Comparison of ENCODE assay signal across 23 cellular contexts in genomic region chr13:66914155-66914554, GRCh38.
DNase-seq lines count a peak whose midpoint lies in the region; ATAC-seq and TF ChIP-seq lines count a peak whose summit lies in the region.
"Had no signal": no experiment of that assay in that cellular context is flagged by ENCODE, and none has a peak within 500 bp of the region (broad histone marks: within the 10 kb centered on the region; RNA-seq: fewer than 3 reads in every experiment).

No MANE protein-coding gene starts in this region.

- H2AFZ ChIP-seq in osteoblast (ENCODE audit: low read length): peak overlapping the region; percentile 70

- H3K79me2 ChIP-seq in osteoblast (ENCODE audit: insufficient read depth, low read length): no peaks in the 10 kb centered on the region

- intact Hi-C loops in thyroid gland (cut with DNase I): no loop called here

- TF ChIP-seq POLR2A in thyroid gland (IDR thresholded peaks at IDR 0.05): no peak

- H3K4me3 ChIP-seq in osteoblast (ENCODE audit: insufficient read depth, low read length): no peak overlapping the region
- no peak overlapping the region for H3K4me3 ChIP-seq in thyroid gland (replicated peaks in 1 of 3)
- H3K4me3 ChIP-seq: suprapubic skin, uterus had no signal

- DNase-seq in HT-29 (ENCODE audit: low spot score) (peak; percentile 22), RPMI7951 (ENCODE audit: low read depth) (peak; percentile 1), epidermal melanocyte (ENCODE audit: insufficient read length, low spot score) (peak; percentile 19), osteoblast (ENCODE audit: insufficient read length, low spot score, missing footprints) (peak; percentile 9), NCI-H69 (lab: John Stamatoyannopoulos, UW) (no peak), GM19240 (ENCODE audit: insufficient read length, low spot score) (no peak), thyroid gland (no peak)
- DNase-seq: activated CD4-positive, alpha-beta T cell treated with anti-CD3 and anti-CD28 coated beads, Interleukin-2, amount 50 U/mL, for 1 hour; activated CD8-positive, alpha-beta memory T cell treated with anti-CD3 and anti-CD28 coated beads, Interleukin-2, amount 50 U/mL, for 4 hours; activated naive CD8-positive, alpha-beta T cell treated with anti-CD3 and anti-CD28 coated beads, Interleukin-2, amount 10 ng/mL, durations not matched to agents 7 days and 5 days; CD4-positive, alpha-beta T cell; endodermal cell; left cardiac atrium; naive thymus-derived CD4-positive, alpha-beta T cell; NCI-H1436 treated with DMSO at 0.1 percent for 48 hours; NCI-H2171; NCI-H526 treated with DMSO at 0.1 percent for 48 hours; SHP77; T-helper 17 cell; uterus; WERI-Rb-1 had no signal

- 81 to 84% methylated on average over 4 of the region's 4 CpGs for WGBS in thyroid gland, 2 donors

- H3K27ac ChIP-seq in osteoblast (ENCODE audit: low read depth, low read length): no peak overlapping the region
- no peak overlapping the region for H3K27ac ChIP-seq in thyroid gland
- H3K27ac ChIP-seq: suprapubic skin, uterus, WERI-Rb-1 had no signal

- no peak for TF ChIP-seq CTCF in osteoblast (IDR thresholded peaks at IDR 0.05; ENCODE audit: extremely low read depth, low read depth, low read length)
- TF ChIP-seq CTCF in thyroid gland (IDR thresholded peaks at IDR 0.05): no peak

- H3K4me1 ChIP-seq in osteoblast (ENCODE audit: insufficient read depth, low read length) (no peaks in the 10 kb centered on the region), thyroid gland (no peaks in the 10 kb centered on the region)
- H3K4me1 ChIP-seq: suprapubic skin, uterus had no signal

- H3K9me3 ChIP-seq in osteoblast (ENCODE audit: low read depth, low read length) (no peaks in the 10 kb centered on the region), thyroid gland (no peaks in the 10 kb centered on the region)
- H3K9me3 ChIP-seq: suprapubic skin, uterus had no signal

- no peaks in the 10 kb centered on the region for H3K36me3 ChIP-seq in osteoblast (ENCODE audit: insufficient read depth, low read length)
- no peaks in the 10 kb centered on the region for H3K36me3 ChIP-seq in thyroid gland
- H3K36me3 ChIP-seq: suprapubic skin, uterus, WERI-Rb-1 had no signal

- ATAC-seq in HG03520 (IDR thresholded peaks at IDR 0.05; ENCODE audit: unreplicated experiment): no peak
- ATAC-seq: left cardiac atrium; naive thymus-derived CD4-positive, alpha-beta T cell; T-helper 17 cell had no signal

- H3K27me3 ChIP-seq in osteoblast (ENCODE audit: insufficient read depth, low read length): no peaks in the 10 kb centered on the region
- no peaks in the 10 kb centered on the region for H3K27me3 ChIP-seq in thyroid gland
- H3K27me3 ChIP-seq: suprapubic skin, uterus had no signal

- H3K4me2 ChIP-seq in osteoblast (ENCODE audit: insufficient read depth, low read length): peak overlapping the region; percentile 4

- no peaks in the 10 kb centered on the region for H4K20me1 ChIP-seq in osteoblast (ENCODE audit: insufficient read depth, low read length)

Comparison
In these comparisons a context has a peak if more than half of its experiments do, and no peak if none do; other contexts are left out.
1. DNase-seq: peak in HT-29 (single experiment), RPMI7951 (single experiment), epidermal melanocyte (single experiment) and osteoblast (single experiment); none in NCI-H69 (single experiment), GM19240 (single experiment) and thyroid gland (0 of 2).